ENCODE assay signal across 33 cellular contexts in genomic region chr12:89501793-89502192, GRCh38.
"Had no signal": no experiment of that assay in that cellular context is flagged by ENCODE, and none has a peak within 500 bp of the region (broad histone marks: within the 10 kb centered on the region; RNA-seq: fewer than 3 reads in every experiment).

No MANE protein-coding gene starts in this region.

- H3K9me3 ChIP-seq: ascending aorta, body of pancreas, breast epithelium had no signal

- H3K4me2 ChIP-seq: PC-9 had no signal

- H3K27me3 ChIP-seq: ascending aorta, body of pancreas, breast epithelium had no signal

- H3K4me1 ChIP-seq: ascending aorta, breast epithelium had no signal

- H3K27ac ChIP-seq: ascending aorta, body of pancreas, breast epithelium, PC-9, RWPE1 had no signal

- H3K4me3 ChIP-seq: ascending aorta, body of pancreas, breast epithelium, PC-9 had no signal

- FAIRE-seq: RCC 7860, TTC549 had no signal

- H2AFZ ChIP-seq: PC-9 had no signal

- H3K36me3 ChIP-seq: breast epithelium had no signal

- DNase-seq: activated CD4-positive, alpha-beta memory T cell treated with anti-CD3 and anti-CD28 coated beads for 36 hours; activated CD4-positive, alpha-beta T cell treated with anti-CD3 and anti-CD28 coated beads for 36 hours; activated CD4-positive, alpha-beta T cell treated with anti-CD3 and anti-CD28 coated beads, Interleukin-2, amount 10 ng/mL, durations not matched to agents 7 days and 5 days; activated CD8-positive, alpha-beta memory T cell treated with anti-CD3 and anti-CD28 coated beads for 24 hours; activated CD8-positive, alpha-beta memory T cell treated with anti-CD3 and anti-CD28 coated beads, Interleukin-2, amount 10 ng/mL, durations not matched to agents 7 days and 5 days; activated CD8-positive, alpha-beta memory T cell treated with anti-CD3 and anti-CD28 coated beads, Interleukin-2, amount 50 U/mL, for 48 hours; activated effector memory CD4-positive, alpha-beta T cell treated with Interleukin-2 at 50 U/mL for 16 hours; activated naive CD8-positive, alpha-beta T cell treated with anti-CD3 and anti-CD28 coated beads, Interleukin-2, amount 10 ng/mL, durations not matched to agents 7 days and 5 days; activated T-cell treated with anti-CD3 and anti-CD28 coated beads, Interleukin-2, amount 50 U/mL, for 48 hours; amygdala; body of pancreas; central memory CD4-positive, alpha-beta T cell; Kasumi-1; KG1; MM.1S; MV-4-11; NCI-H1092; NCI-H1436 treated with DMSO at 0.1 percent for 48 hours; NCI-H1694 treated with DMSO at 0.1 percent for 48 hours; NCI-H2029; NCI-H345; NCI-H524 treated with DMSO at 0.1 percent for 48 hours; PC-9; SIG-M5; SW 1271 had no signal

- ATAC-seq: activated CD4-positive, alpha-beta T cell treated with anti-CD3 and anti-CD28 coated beads for 36 hours; activated CD4-positive, CD25-positive, alpha-beta regulatory T cell treated with anti-CD3 and anti-CD28 coated beads, Interleukin-2, amount 50 U/mL, for 24 hours; activated CD8-positive, alpha-beta memory T cell treated with anti-CD3 and anti-CD28 coated beads, Interleukin-2, amount 10 ng/mL, durations not matched to agents 7 days and 5 days; body of pancreas; Right ventricle myocardium inferior; WTC11 had no signal
